In genomic region chr21:37087188-37087587, GRCh38 we compare ENCODE assay signal across 9 cellular contexts. TPM values are rescaled to one million over a fixed set of nuclear protein-coding genes. Genes with fewer than 3 reads are reported as not detected.
DNase-seq lines count a peak whose midpoint lies in the region; ATAC-seq, FAIRE-seq and TF ChIP-seq lines count a peak whose summit lies in the region.
"Had no signal": no experiment of that assay in that cellular context is flagged by ENCODE, and none has a peak within 500 bp of the region (broad histone marks: within the 10 kb centered on the region; RNA-seq: fewer than 3 reads in every experiment).

No MANE protein-coding gene starts in this region.

- H3K4me1 ChIP-seq in kidney (ENCODE audit: control insufficient read depth in 1 of 2, insufficient read depth in 1 of 2, low read depth in 1 of 2, low read length in 2 of 2) = no peaks in the 10 kb centered on the region
- H3K4me1 ChIP-seq in CD4-positive, alpha-beta memory T cell (ENCODE audit: insufficient read depth, low read length) = peaks cover 25% of the 10 kb centered on the region
- H3K4me1 ChIP-seq in tibial artery = peaks cover 0 to 14% (median 10%) of the 10 kb centered on the region in 4 donors

- H3K27ac Mint-ChIP-seq in HFFc6 (no peak overlapping the region), CD14-positive monocyte (no peak overlapping the region)
- H3K27ac Mint-ChIP-seq in activated T-helper 17 cell treated with anti-CD3 and anti-CD28 coated beads, Interleukin-2, amount 50 U/mL, for 72 hours = no peak overlapping the region
- no peak overlapping the region for H3K27ac Mint-ChIP-seq in CD4-positive, alpha-beta memory T cell

- POLR2A ChIA-PET in CD4-positive, alpha-beta memory T cell (lab: Charles Lee; ENCODE audit: partially characterized antibody) = no interaction called here

- ATAC-seq in activated T-helper 17 cell treated with anti-CD3 and anti-CD28 coated beads, Interleukin-2, amount 50 U/mL, for 72 hours (replicated peaks) = peak; percentile 59

- H3K4me1 Mint-ChIP-seq in HFFc6 (ENCODE audit: low read depth) (peaks cover 15% of the 10 kb centered on the region), CD14-positive monocyte (peaks cover 17% of the 10 kb centered on the region)
- peaks cover 15% of the 10 kb centered on the region for H3K4me1 Mint-ChIP-seq in activated T-helper 17 cell treated with anti-CD3 and anti-CD28 coated beads, Interleukin-2, amount 50 U/mL, for 72 hours
- peaks cover 14 to 21% (median 16%) of the 10 kb centered on the region in 4 donors for H3K4me1 Mint-ChIP-seq in CD4-positive, alpha-beta memory T cell

- H3K27me3 Mint-ChIP-seq in HFFc6 (ENCODE audit: insufficient read depth) = no peaks in the 10 kb centered on the region
- no peaks in the 10 kb centered on the region for H3K27me3 Mint-ChIP-seq in activated T-helper 17 cell treated with anti-CD3 and anti-CD28 coated beads, Interleukin-2, amount 50 U/mL, for 72 hours
- no peaks in the 10 kb centered on the region for H3K27me3 Mint-ChIP-seq in CD14-positive monocyte (ENCODE audit: low read depth in 3 of 3)
- H3K27me3 Mint-ChIP-seq in CD4-positive, alpha-beta memory T cell = no peaks in the 10 kb centered on the region

- H3K36me3 ChIP-seq in kidney (ENCODE audit: control insufficient read depth in 1 of 2, insufficient read depth in 2 of 2, low read length in 2 of 2) (peaks cover 0 to 3% of the 10 kb centered on the region in 2 donors), tibial artery (peaks cover 0 to 13% (median 0%) of the 10 kb centered on the region in 3 donors)
- peaks cover 12% of the 10 kb centered on the region for H3K36me3 ChIP-seq in CD4-positive, alpha-beta memory T cell (ENCODE audit: insufficient read depth, low read length)

- H3K9me3 ChIP-seq in kidney (ENCODE audit: control insufficient read depth in 1 of 2, low read length in 2 of 2) (no peaks in the 10 kb centered on the region), tibial artery (no peaks in the 10 kb centered on the region)
- H3K9me3 ChIP-seq in CD4-positive, alpha-beta memory T cell (ENCODE audit: control insufficient read depth in 1 of 2, low read length in 2 of 2) = no peaks in the 10 kb centered on the region

- no peak overlapping the region for H3K4me3 Mint-ChIP-seq in HFFc6
- H3K4me3 Mint-ChIP-seq in activated T-helper 17 cell treated with anti-CD3 and anti-CD28 coated beads, Interleukin-2, amount 50 U/mL, for 72 hours = no peak overlapping the region
- no peak overlapping the region for H3K4me3 Mint-ChIP-seq in CD14-positive monocyte
- H3K4me3 Mint-ChIP-seq in CD4-positive, alpha-beta memory T cell = no peak overlapping the region

- H3K36me3 Mint-ChIP-seq in HFFc6 (ENCODE audit: low read depth) (peaks cover 7% of the 10 kb centered on the region), CD14-positive monocyte (peaks cover 16 to 22% of the 10 kb centered on the region in 2 donors)
- H3K36me3 Mint-ChIP-seq in activated T-helper 17 cell treated with anti-CD3 and anti-CD28 coated beads, Interleukin-2, amount 50 U/mL, for 72 hours (ENCODE audit: low read depth) = peaks cover 21% of the 10 kb centered on the region
- peaks cover 22 to 24% of the 10 kb centered on the region in 2 donors for H3K36me3 Mint-ChIP-seq in CD4-positive, alpha-beta memory T cell

- FAIRE-seq in kidney (lab: Jason Lieb, UNC) = peak; percentile 21

- intact Hi-C loops in kidney (cut with DNase I) (no loop called here), CD14-positive monocyte (cut with micrococcal nuclease) (no loop called here), tibial artery (cut with DNase I; ENCODE audit: low total_unique reads) (no loop called here)
- intact Hi-C loops in CD4-positive, alpha-beta memory T cell (cut with micrococcal nuclease) = no loop called here

- CTCF ChIA-PET in CD4-positive, alpha-beta memory T cell (lab: Charles Lee; ENCODE audit: partially characterized antibody) = interaction anchor here (1.0 kb wide), 1 partner anchor 230 kb away, joined by 3 read pairs; no protein-coding TSS in a partner anchor

- DNase-seq in AG09319 (ENCODE audit: extremely low read depth, low read depth) (peak; percentile 36), HFFc6 (peak; percentile 54), kidney (no peak), NCI-H128 (lab: John Stamatoyannopoulos, UW; ENCODE audit: unreplicated experiment) (no peak), CD14-positive monocyte (ENCODE audit: low spot score) (no peak), tibial artery (no peak)
- no peak for DNase-seq in CD4-positive, alpha-beta memory T cell
- DNase-seq: RPMI8226 had no signal

- H3K27ac ChIP-seq in kidney (ENCODE audit: low read depth in 2 of 2, low read length in 2 of 2) = no peak overlapping the region
- H3K27ac ChIP-seq in CD4-positive, alpha-beta memory T cell (ENCODE audit: low read depth, low read length) = no peak overlapping the region
- H3K27ac ChIP-seq in tibial artery = no peak overlapping the region

- no peak overlapping the region for H3K9ac ChIP-seq in kidney (ENCODE audit: low read length in 2 of 2)

- no peaks in the 10 kb centered on the region for H3K27me3 ChIP-seq in CD4-positive, alpha-beta memory T cell (ENCODE audit: insufficient read depth, low read length)
- no peaks in the 10 kb centered on the region for H3K27me3 ChIP-seq in tibial artery

- TF ChIP-seq CTCF in AG09319 (IDR thresholded peaks at IDR 0.05; ENCODE audit: low read depth, low read length) (peak; percentile 57), HFFc6 (IDR thresholded peaks at IDR 0.05) (peak; percentile 74), kidney (IDR thresholded peaks at IDR 0.05; ENCODE audit: borderline replicate concordance, extremely low read depth, insufficient read depth) (peak; percentile 22), CD14-positive monocyte (IDR thresholded peaks at IDR 0.05) (no peak), tibial artery (IDR thresholded peaks at IDR 0.05) (peak in 1 of 2 experiments; percentile 9)

- no peak overlapping the region for H3K4me3 ChIP-seq in kidney (ENCODE audit: low read length in 2 of 2)
- H3K4me3 ChIP-seq in CD4-positive, alpha-beta memory T cell (ENCODE audit: low read length in 2 of 2) = no peak overlapping the region
- H3K4me3 ChIP-seq in tibial artery = no peak overlapping the region

- H3K9me3 Mint-ChIP-seq in HFFc6 (no peaks in the 10 kb centered on the region), CD14-positive monocyte (no peaks in the 10 kb centered on the region)
- no peaks in the 10 kb centered on the region for H3K9me3 Mint-ChIP-seq in activated T-helper 17 cell treated with anti-CD3 and anti-CD28 coated beads, Interleukin-2, amount 50 U/mL, for 72 hours
- H3K9me3 Mint-ChIP-seq in CD4-positive, alpha-beta memory T cell = peaks cover 0 to 2% (median 0%) of the 10 kb centered on the region in 8 donors

RNA-seq across cellular contexts. Expression of gene TTC3, which starts 14.1 kb away (rescaled TPM):
- 100 to 1,000 TPM; 123 to 173 (median 134) TPM for total RNA-seq in HFFc6 (2021; fragmentation: NEBNext Ultra II Directional; extraction: Animal tissue kit (Norgen Biotek cat#: 25700))
- 100 to 1,000 TPM in 1 of 2 donors, 10 to 100 TPM in 1; 69.2 to 105 TPM for total RNA-seq in activated T-helper 17 cell treated with anti-CD3 and anti-CD28 coated beads, Interleukin-2, amount 50 U/mL, for 72 hours
- total RNA-seq in kidney = 102 TPM
- 22.3 TPM for polyA plus RNA-seq in kidney (ENCODE audit: insufficient read depth, low read depth, low replicate concordance)
- 10 to 100 TPM in 1 of 2 donors, 1 to 10 TPM in 1; 9.6 to 17.9 TPM for polyA plus RNA-seq in CD14-positive monocyte
- 100 to 1,000 TPM; 163 to 171 TPM for total RNA-seq in CD4-positive, alpha-beta memory T cell
- polyA plus RNA-seq in CD4-positive, alpha-beta memory T cell = 100 to 1,000 TPM in 1 of 2 donors, 10 to 100 TPM in 1; 36.4 to 109 TPM

RNA-seq across cellular contexts. Expression of gene PIGP, which starts 14.3 kb away (rescaled TPM):
- 10 to 100 TPM; 24.8 to 33.8 (median 31.1) TPM for total RNA-seq in HFFc6 (2021; fragmentation: NEBNext Ultra II Directional; extraction: Animal tissue kit (Norgen Biotek cat#: 25700))
- 10 to 100 TPM; 16.5 to 16.6 TPM for total RNA-seq in activated T-helper 17 cell treated with anti-CD3 and anti-CD28 coated beads, Interleukin-2, amount 50 U/mL, for 72 hours
- 23.7 TPM for total RNA-seq in kidney
- polyA plus RNA-seq in kidney (ENCODE audit: insufficient read depth, low read depth, low replicate concordance) (49.2 TPM), CD14-positive monocyte (10 to 100 TPM; 10.6 to 17.6 TPM)
- 10 to 100 TPM; 17.2 to 19.7 TPM for total RNA-seq in CD4-positive, alpha-beta memory T cell
- 10 to 100 TPM; 31.4 to 31.5 TPM for polyA plus RNA-seq in CD4-positive, alpha-beta memory T cell

Comparison
In these comparisons a context has a peak if more than half of its experiments do, and no peak if none do; other contexts are left out.
1. DNase-seq: peak in AG09319 (single experiment) and HFFc6 (single experiment); none in kidney (single experiment), NCI-H128 (single experiment), CD14-positive monocyte (single experiment), CD4-positive, alpha-beta memory T cell (0 of 5) and tibial artery (0 of 2).